9 cellular contexts compared by ENCODE assay signal in genomic region chrX:103254171-103254824, GRCh38. TPM values are rescaled to one million over a fixed set of nuclear protein-coding genes. Genes with fewer than 3 reads are reported as not detected.
DNase-seq lines count a peak whose midpoint lies in the region; ATAC-seq, FAIRE-seq and TF ChIP-seq lines count a peak whose summit lies in the region.
"Had no signal": no experiment of that assay in that cellular context is flagged by ENCODE, and none has a peak within 500 bp of the region (broad histone marks: within the 10 kb centered on the region; RNA-seq: fewer than 3 reads in every experiment).

No MANE protein-coding gene starts in this region.

- H3K9ac ChIP-seq in skeletal muscle satellite cell (ENCODE audit: low read depth, low read length) = peak overlapping the region; percentile 88

- no peaks in the 10 kb centered on the region for H3K27me3 ChIP-seq in BE2C
- H3K27me3 ChIP-seq in RWPE2 (ENCODE audit: insufficient read depth, poor library complexity, severe bottlenecking) = no peaks in the 10 kb centered on the region
- H3K27me3 ChIP-seq in breast epithelium = peaks cover 0 to 39% of the 10 kb centered on the region in 2 donors
- H3K27me3 ChIP-seq in skeletal muscle satellite cell (ENCODE audit: control insufficient read depth, insufficient read depth, low read length) = peaks cover 17% of the 10 kb centered on the region

- peak overlapping the region; percentile 83 for H3K27ac ChIP-seq in RWPE2 (ENCODE audit: poor library complexity, severe bottlenecking)
- H3K27ac ChIP-seq in breast epithelium = peak overlapping the region; percentile 80 to 90

- intact Hi-C loops in breast epithelium (cut with DNase I; ENCODE audit: low total_unique reads) = no loop called here

- no peaks in the 10 kb centered on the region for H3K4me1 ChIP-seq in BE2C
- H3K4me1 ChIP-seq in RWPE2 (ENCODE audit: insufficient read depth, poor library complexity, severe bottlenecking) = peaks cover 3% of the 10 kb centered on the region
- H3K4me1 ChIP-seq in breast epithelium = no peaks in the 10 kb centered on the region
- peaks cover 8% of the 10 kb centered on the region for H3K4me1 ChIP-seq in skeletal muscle satellite cell (ENCODE audit: control insufficient read depth, insufficient read depth, low read length)

- peak overlapping the region; percentile 78 for H3K4me2 ChIP-seq in skeletal muscle satellite cell (ENCODE audit: low read length)

- no peaks in the 10 kb centered on the region for H3K9me3 ChIP-seq in BE2C
- H3K9me3 ChIP-seq in RWPE2 (ENCODE audit: severe bottlenecking) = no peaks in the 10 kb centered on the region
- H3K9me3 ChIP-seq in breast epithelium = no peaks in the 10 kb centered on the region
- no peaks in the 10 kb centered on the region for H3K9me3 ChIP-seq in skeletal muscle satellite cell (replicated peaks; ENCODE audit: low read length)

- FAIRE-seq in H54 (lab: Jason Lieb, UNC) = no peak

- no peak for TF ChIP-seq CTCF in BE2C (IDR thresholded peaks at IDR 0.05; ENCODE audit: low read depth, low read length)
- TF ChIP-seq CTCF in RWPE2 (IDR thresholded peaks at IDR 0.05; ENCODE audit: poor library complexity, severe bottlenecking) = no peak
- TF ChIP-seq CTCF in breast epithelium (IDR thresholded peaks at IDR 0.05) = no peak

- DNase-seq in BE2C = peak; percentile 38
- peak; percentile 68 for DNase-seq in RWPE2 (ENCODE audit: low spot score)
- DNase-seq in breast epithelium (ENCODE audit: low spot score in 2 of 2) = peak in 1 of 2 donors; percentile 24
- peak; percentile 91 for DNase-seq in iPS-NIHi7 (ENCODE audit: extremely low spot score)
- DNase-seq in H54 (ENCODE audit: insufficient read length, low spot score) = no peak

- no peaks in the 10 kb centered on the region for H3K36me3 ChIP-seq in BE2C
- peaks cover 11% of the 10 kb centered on the region for H3K36me3 ChIP-seq in RWPE2 (ENCODE audit: low read depth)
- no peaks in the 10 kb centered on the region for H3K36me3 ChIP-seq in breast epithelium
- peaks cover 10% of the 10 kb centered on the region for H3K36me3 ChIP-seq in skeletal muscle satellite cell (ENCODE audit: insufficient read depth, low read length)

- H3K4me3 ChIP-seq in BE2C (ENCODE audit: low read depth, low read length) (peak overlapping the region; percentile 79), RWPE2 (ENCODE audit: severe bottlenecking) (peak overlapping the region; percentile 49), breast epithelium (peak overlapping the region; percentile 55 to 72 (median 61)), skeletal muscle satellite cell (ENCODE audit: low read length) (peak overlapping the region; percentile 80)

- peak; percentile 63 for ATAC-seq in GM19035 (IDR thresholded peaks at IDR 0.05; ENCODE audit: unreplicated experiment)
- peak; percentile 60 for ATAC-seq in HG03442 (IDR thresholded peaks at IDR 0.05; ENCODE audit: unreplicated experiment)
- peak; percentile 83 for ATAC-seq in RWPE2 (ENCODE audit: low read depth)

- TF ChIP-seq POLR2A in breast epithelium (IDR thresholded peaks at IDR 0.05) = no peak
- no peak for TF ChIP-seq POLR2A in H54 (IDR thresholded peaks at IDR 0.05; ENCODE audit: low read depth, low read length)

RNA-seq across cellular contexts. Expression of gene TCEAL8, which starts 0.7 kb away (rescaled TPM):
- polyA plus RNA-seq in BE2C (2012; ENCODE audit: insufficient read depth, insufficient read length, low read depth) = 56.4 TPM
- 10 to 100 TPM; 52.2 to 79.6 (median 58.5) TPM for total RNA-seq in breast epithelium
- 96.1 and 118 TPM in 2 replicates for total RNA-seq in skeletal muscle satellite cell (2012; rRNA removed)

RNA-seq across cellular contexts. Expression of gene TCEAL5, which starts 22.3 kb away (rescaled TPM):
- polyA plus RNA-seq in BE2C (2012; ENCODE audit: insufficient read depth, insufficient read length, low read depth) = 0.77 TPM
- total RNA-seq in breast epithelium = 1 to 10 TPM in 1 of 3 donors, under 1 TPM in 1, not detected in 1; 0.88 to 1.3 TPM
- not detected in 2 replicates for total RNA-seq in skeletal muscle satellite cell (2012; rRNA removed)
- total RNA-seq: NCI-H460 had no signal

RNA-seq across cellular contexts. Expression of gene BEX4, which starts 39.4 kb away (rescaled TPM):
- 78.5 TPM for polyA plus RNA-seq in BE2C (2012; ENCODE audit: insufficient read depth, insufficient read length, low read depth)
- total RNA-seq in breast epithelium = 10 to 100 TPM; 21.9 to 44.2 (median 41.9) TPM
- total RNA-seq in skeletal muscle satellite cell (2012; rRNA removed) = 7.0 and 11.4 TPM in 2 replicates

RNA-seq across cellular contexts. Expression of gene BEX2, which starts 56.5 kb away (rescaled TPM):
- polyA plus RNA-seq in BE2C (2012; ENCODE audit: insufficient read depth, insufficient read length, low read depth) = 33.0 TPM
- total RNA-seq in breast epithelium = 10 to 100 TPM in 2 of 3 donors, 1 to 10 TPM in 1; 1.4 to 29.4 (median 12.5) TPM
- total RNA-seq in skeletal muscle satellite cell (2012; rRNA removed) = 0.22 and 4.8 TPM in 2 replicates
